In the genomic region with DNA sequence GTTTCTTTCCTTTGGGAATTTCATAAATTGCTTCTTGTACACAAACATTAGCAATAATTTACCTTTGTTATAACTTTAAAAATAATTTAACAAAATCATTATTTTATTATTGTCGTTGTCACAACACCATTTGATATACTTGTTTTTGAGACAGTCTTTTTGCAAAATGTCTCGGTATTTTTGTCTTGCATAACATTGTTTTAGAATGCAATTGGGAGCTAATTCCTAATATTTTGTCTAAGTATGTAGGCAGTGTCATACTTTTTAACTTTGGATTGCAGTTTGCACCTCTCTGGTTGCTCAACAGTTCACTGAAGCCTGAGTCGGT, we compare ENCODE assay signal across 1 cellular context.
A peak's percentile ranks its signal among the peaks of the same experiment; 100 is the strongest.
TF ChIP-seq lines count a peak whose summit lies in the region.

No MANE protein-coding gene starts in this region.

TF ChIP-seq in K562, 482 proteins besides CTCF, POLR2A, EP300 and RAD21 (continued from another document):
- TF ChIP-seq, protein P1, sequence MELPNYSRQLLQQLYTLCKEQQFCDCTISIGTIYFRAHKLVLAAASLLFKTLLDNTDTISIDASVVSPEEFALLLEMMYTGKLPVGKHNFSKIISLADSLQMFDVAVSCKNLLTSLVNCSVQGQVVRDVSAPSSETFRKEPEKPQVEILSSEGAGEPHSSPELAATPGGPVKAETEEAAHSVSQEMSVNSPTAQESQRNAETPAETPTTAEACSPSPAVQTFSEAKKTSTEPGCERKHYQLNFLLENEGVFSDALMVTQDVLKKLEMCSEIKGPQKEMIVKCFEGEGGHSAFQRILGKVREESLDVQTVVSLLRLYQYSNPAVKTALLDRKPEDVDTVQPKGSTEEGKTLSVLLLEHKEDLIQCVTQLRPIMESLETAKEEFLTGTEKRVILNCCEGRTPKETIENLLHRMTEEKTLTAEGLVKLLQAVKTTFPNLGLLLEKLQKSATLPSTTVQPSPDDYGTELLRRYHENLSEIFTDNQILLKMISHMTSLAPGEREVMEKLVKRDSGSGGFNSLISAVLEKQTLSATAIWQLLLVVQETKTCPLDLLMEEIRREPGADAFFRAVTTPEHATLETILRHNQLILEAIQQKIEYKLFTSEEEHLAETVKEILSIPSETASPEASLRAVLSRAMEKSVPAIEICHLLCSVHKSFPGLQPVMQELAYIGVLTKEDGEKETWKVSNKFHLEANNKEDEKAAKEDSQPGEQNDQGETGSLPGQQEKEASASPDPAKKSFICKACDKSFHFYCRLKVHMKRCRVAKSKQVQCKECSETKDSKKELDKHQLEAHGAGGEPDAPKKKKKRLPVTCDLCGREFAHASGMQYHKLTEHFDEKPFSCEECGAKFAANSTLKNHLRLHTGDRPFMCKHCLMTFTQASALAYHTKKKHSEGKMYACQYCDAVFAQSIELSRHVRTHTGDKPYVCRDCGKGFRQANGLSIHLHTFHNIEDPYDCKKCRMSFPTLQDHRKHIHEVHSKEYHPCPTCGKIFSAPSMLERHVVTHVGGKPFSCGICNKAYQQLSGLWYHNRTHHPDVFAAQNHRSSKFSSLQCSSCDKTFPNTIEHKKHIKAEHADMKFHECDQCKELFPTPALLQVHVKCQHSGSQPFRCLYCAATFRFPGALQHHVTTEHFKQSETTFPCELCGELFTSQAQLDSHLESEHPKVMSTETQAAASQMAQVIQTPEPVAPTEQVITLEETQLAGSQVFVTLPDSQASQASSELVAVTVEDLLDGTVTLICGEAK (IDR thresholded peaks at IDR 0.05) = 0 out of 2 replicates have a peak, but pooled peaks have one; percentile 8
- TF ChIP-seq, protein P1 (CRISPR knock-in tag; IDR thresholded peaks at IDR 0.05) = no peak
- TF ChIP-seq MYBL2 (IDR thresholded peaks at IDR 0.05; ENCODE audit: low read depth) (no peak), MYBL2 (CRISPR knock-in tag; IDR thresholded peaks at IDR 0.05; ENCODE audit: borderline replicate concordance) (no peak), ZNF699 (CRISPR knock-in tag; IDR thresholded peaks at IDR 0.05; ENCODE audit: insufficient replicate concordance) (no peak), ZNF146 (CRISPR knock-in tag; IDR thresholded peaks at IDR 0.05; ENCODE audit: unreplicated experiment) (no peak), EP400 (IDR thresholded peaks at IDR 0.05) (0 out of 2 replicates have a peak, but pooled peaks have one; percentile 29), TBP (optimal IDR thresholded peaks at IDR 0.05; ENCODE audit: low read depth, low read length) (peak; percentile 18), POLR2H (tag; IDR thresholded peaks at IDR 0.05; ENCODE audit: low read depth) (0 out of 2 replicates have a peak, but pooled peaks have one; percentile 40), NCOA4 (IDR thresholded peaks at IDR 0.05; ENCODE audit: partially characterized antibody) (no peak), MTA3 (IDR thresholded peaks at IDR 0.05; ENCODE audit: borderline replicate concordance) (no peak), RBM39 (optimal IDR thresholded peaks at IDR 0.05; ENCODE audit: low read depth, low read length) (no peak), NCOA1 (IDR thresholded peaks at IDR 0.05; ENCODE audit: low read depth) (no peak), CEBPG (CRISPR knock-in tag; IDR thresholded peaks at IDR 0.05) (no peak), CEBPG (tag; conservative IDR thresholded peaks at IDR 0.05 in 1 of 2, IDR thresholded peaks at IDR 0.05 in 1 of 2) (peak; percentile 57 to 59), YY1 (IDR thresholded peaks at IDR 0.05; ENCODE audit: borderline replicate concordance in 1 of 3, control insufficient read depth in 1 of 3, extremely low read depth in 1 of 3, insufficient read depth in 3 of 3, insufficient read length in 1 of 3, insufficient replicate concordance in 2 of 3, low read depth in 1 of 3, low read length in 2 of 3) (no peak), ZNF124 (CRISPR knock-in tag; IDR thresholded peaks at IDR 0.05) (no peak), EHMT2 (IDR thresholded peaks at IDR 0.05) (no peak), TBL1XR1 (IDR thresholded peaks at IDR 0.05; ENCODE audit: low read length in 2 of 2) (peak in 1 of 2 experiments; percentile 13; a peak in 1 of 4 replicates)
- TF ChIP-seq, protein P2, sequence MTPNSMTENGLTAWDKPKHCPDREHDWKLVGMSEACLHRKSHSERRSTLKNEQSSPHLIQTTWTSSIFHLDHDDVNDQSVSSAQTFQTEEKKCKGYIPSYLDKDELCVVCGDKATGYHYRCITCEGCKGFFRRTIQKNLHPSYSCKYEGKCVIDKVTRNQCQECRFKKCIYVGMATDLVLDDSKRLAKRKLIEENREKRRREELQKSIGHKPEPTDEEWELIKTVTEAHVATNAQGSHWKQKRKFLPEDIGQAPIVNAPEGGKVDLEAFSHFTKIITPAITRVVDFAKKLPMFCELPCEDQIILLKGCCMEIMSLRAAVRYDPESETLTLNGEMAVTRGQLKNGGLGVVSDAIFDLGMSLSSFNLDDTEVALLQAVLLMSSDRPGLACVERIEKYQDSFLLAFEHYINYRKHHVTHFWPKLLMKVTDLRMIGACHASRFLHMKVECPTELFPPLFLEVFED (CRISPR knock-in tag; conservative IDR thresholded peaks at IDR 0.05) = no peak
- TF ChIP-seq, protein P3, sequence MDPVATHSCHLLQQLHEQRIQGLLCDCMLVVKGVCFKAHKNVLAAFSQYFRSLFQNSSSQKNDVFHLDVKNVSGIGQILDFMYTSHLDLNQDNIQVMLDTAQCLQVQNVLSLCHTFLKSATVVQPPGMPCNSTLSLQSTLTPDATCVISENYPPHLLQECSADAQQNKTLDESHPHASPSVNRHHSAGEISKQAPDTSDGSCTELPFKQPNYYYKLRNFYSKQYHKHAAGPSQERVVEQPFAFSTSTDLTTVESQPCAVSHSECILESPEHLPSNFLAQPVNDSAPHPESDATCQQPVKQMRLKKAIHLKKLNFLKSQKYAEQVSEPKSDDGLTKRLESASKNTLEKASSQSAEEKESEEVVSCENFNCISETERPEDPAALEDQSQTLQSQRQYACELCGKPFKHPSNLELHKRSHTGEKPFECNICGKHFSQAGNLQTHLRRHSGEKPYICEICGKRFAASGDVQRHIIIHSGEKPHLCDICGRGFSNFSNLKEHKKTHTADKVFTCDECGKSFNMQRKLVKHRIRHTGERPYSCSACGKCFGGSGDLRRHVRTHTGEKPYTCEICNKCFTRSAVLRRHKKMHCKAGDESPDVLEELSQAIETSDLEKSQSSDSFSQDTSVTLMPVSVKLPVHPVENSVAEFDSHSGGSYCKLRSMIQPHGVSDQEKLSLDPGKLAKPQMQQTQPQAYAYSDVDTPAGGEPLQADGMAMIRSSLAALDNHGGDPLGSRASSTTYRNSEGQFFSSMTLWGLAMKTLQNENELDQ (CRISPR knock-in tag; IDR thresholded peaks at IDR 0.05; ENCODE audit: borderline replicate concordance) = no peak
- TF ChIP-seq, protein P4, sequence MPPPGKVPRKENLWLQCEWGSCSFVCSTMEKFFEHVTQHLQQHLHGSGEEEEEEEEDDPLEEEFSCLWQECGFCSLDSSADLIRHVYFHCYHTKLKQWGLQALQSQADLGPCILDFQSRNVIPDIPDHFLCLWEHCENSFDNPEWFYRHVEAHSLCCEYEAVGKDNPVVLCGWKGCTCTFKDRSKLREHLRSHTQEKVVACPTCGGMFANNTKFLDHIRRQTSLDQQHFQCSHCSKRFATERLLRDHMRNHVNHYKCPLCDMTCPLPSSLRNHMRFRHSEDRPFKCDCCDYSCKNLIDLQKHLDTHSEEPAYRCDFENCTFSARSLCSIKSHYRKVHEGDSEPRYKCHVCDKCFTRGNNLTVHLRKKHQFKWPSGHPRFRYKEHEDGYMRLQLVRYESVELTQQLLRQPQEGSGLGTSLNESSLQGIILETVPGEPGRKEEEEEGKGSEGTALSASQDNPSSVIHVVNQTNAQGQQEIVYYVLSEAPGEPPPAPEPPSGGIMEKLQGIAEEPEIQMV (tag; conservative IDR thresholded peaks at IDR 0.05; ENCODE audit: low read depth) = no peak
- TF ChIP-seq, protein P5, sequence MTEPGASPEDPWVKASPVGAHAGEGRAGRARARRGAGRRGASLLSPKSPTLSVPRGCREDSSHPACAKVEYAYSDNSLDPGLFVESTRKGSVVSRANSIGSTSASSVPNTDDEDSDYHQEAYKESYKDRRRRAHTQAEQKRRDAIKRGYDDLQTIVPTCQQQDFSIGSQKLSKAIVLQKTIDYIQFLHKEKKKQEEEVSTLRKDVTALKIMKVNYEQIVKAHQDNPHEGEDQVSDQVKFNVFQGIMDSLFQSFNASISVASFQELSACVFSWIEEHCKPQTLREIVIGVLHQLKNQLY (CRISPR knock-in tag; conservative IDR thresholded peaks at IDR 0.05) = no peak
- TF ChIP-seq, protein P6, sequence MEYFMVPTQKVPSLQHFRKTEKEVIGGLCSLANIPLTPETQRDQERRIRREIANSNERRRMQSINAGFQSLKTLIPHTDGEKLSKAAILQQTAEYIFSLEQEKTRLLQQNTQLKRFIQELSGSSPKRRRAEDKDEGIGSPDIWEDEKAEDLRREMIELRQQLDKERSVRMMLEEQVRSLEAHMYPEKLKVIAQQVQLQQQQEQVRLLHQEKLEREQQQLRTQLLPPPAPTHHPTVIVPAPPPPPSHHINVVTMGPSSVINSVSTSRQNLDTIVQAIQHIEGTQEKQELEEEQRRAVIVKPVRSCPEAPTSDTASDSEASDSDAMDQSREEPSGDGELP (CRISPR knock-in tag; IDR thresholded peaks at IDR 0.05; ENCODE audit: borderline replicate concordance) = no peak
- TF ChIP-seq, protein P7, sequence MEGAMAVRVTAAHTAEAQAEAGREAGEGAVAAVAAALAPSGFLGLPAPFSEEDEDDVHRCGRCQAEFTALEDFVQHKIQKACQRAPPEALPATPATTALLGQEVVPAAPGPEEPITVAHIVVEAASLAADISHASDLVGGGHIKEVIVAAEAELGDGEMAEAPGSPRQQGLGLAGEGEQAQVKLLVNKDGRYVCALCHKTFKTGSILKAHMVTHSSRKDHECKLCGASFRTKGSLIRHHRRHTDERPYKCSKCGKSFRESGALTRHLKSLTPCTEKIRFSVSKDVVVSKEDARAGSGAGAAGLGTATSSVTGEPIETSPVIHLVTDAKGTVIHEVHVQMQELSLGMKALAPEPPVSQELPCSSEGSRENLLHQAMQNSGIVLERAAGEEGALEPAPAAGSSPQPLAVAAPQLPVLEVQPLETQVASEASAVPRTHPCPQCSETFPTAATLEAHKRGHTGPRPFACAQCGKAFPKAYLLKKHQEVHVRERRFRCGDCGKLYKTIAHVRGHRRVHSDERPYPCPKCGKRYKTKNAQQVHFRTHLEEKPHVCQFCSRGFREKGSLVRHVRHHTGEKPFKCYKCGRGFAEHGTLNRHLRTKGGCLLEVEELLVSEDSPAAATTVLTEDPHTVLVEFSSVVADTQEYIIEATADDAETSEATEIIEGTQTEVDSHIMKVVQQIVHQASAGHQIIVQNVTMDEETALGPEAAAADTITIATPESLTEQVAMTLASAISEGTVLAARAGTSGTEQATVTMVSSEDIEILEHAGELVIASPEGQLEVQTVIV (CRISPR knock-in tag; IDR thresholded peaks at IDR 0.05; ENCODE audit: borderline replicate concordance) = no peak
